Comparison of ENCODE assay signal across 14 cellular contexts in genomic region chr19:49135686-49136085, GRCh38. TPM values are rescaled to one million over a fixed set of nuclear protein-coding genes. Genes with fewer than 3 reads are reported as not detected.
DNase-seq lines count a peak whose midpoint lies in the region; ATAC-seq and TF ChIP-seq lines count a peak whose summit lies in the region.
"Had no signal": no experiment of that assay in that cellular context is flagged by ENCODE, and none has a peak within 500 bp of the region (broad histone marks: within the 10 kb centered on the region; RNA-seq: fewer than 3 reads in every experiment).

No MANE protein-coding gene starts in this region.

- CTCF ChIA-PET in A673 (lab: Charles Lee), result interaction anchor here (1.0 kb wide), 1 partner anchor 16 kb away, joined by 3 read pairs; no protein-coding TSS in a partner anchor
- CTCF ChIA-PET in HEK293 (lab: Yijun Ruan, JAX), result interaction anchor here (1.0 to 2.3 kb wide), 4 partner anchors 11 to 136 kb away, joined by 3 to 10 read pairs (median 4); no protein-coding TSS in a partner anchor
- CTCF ChIA-PET in MCF 10A (lab: Yijun Ruan, JAX), result interaction anchor here (1.0 kb wide), 1 partner anchor 10 kb away, joined by 5 read pairs; no protein-coding TSS in a partner anchor

- H3K4me3 Mint-ChIP-seq in MCF 10A (ENCODE audit: unreplicated experiment), result no peak overlapping the region
- H3K4me3 Mint-ChIP-seq: H9 had no signal

- H3K36me3 ChIP-seq in A673 (ENCODE audit: insufficient read depth, low read length, poor library complexity, severe bottlenecking) (peaks cover 25% of the 10 kb centered on the region), HEK293 (ENCODE audit: control insufficient read depth in 2 of 2, insufficient read depth in 1 of 2, low read length in 2 of 2) (peaks cover 7 to 32% of the 10 kb centered on the region in 2 experiments; a peak in 2 of 3 replicates), esophagus (ENCODE audit: control insufficient read depth in 2 of 2, insufficient read depth in 2 of 2, low read length in 1 of 2) (no peaks in the 10 kb centered on the region), spleen (no peaks in the 10 kb centered on the region), left lung (no peaks in the 10 kb centered on the region)

- no peaks in the 10 kb centered on the region for H3K9me3 Mint-ChIP-seq in MCF 10A (ENCODE audit: unreplicated experiment)

- H3K4me1 ChIP-seq in A673 (ENCODE audit: insufficient read depth, low read length, poor library complexity, severe bottlenecking) (peaks cover 3% of the 10 kb centered on the region), HEK293 (ENCODE audit: control insufficient read depth, insufficient read depth, low read length) (no peaks in the 10 kb centered on the region), esophagus (ENCODE audit: control insufficient read depth in 2 of 2, insufficient read depth in 2 of 2, low read length in 1 of 2) (peaks cover 4 to 7% of the 10 kb centered on the region in 2 donors), spleen (peaks cover 0 to 29% (median 14%) of the 10 kb centered on the region in 6 donors), left lung (peaks cover 0 to 19% of the 10 kb centered on the region in 2 donors)

- H3K27ac Mint-ChIP-seq in MCF 10A (ENCODE audit: low read depth, unreplicated experiment), result no peak overlapping the region

- POLR2A ChIA-PET in A673 (lab: Charles Lee; ENCODE audit: low non-redundant PET), result no interaction called here
- POLR2A ChIA-PET in HEK293 (lab: Yijun Ruan, JAX), result interaction anchor here (1.0 kb wide), 1 partner anchor 13 kb away, joined by 3 read pairs; no protein-coding TSS in a partner anchor
- POLR2A ChIA-PET in MCF 10A (lab: Yijun Ruan, JAX), result interaction anchor here (1.0 kb wide), 1 partner anchor 21 kb away, joined by 3 read pairs; the partner anchor contains the start of gene LIN7B

- in situ Hi-C loops in GM13976 (cut with MboI; ENCODE audit: low sequenced_read_pairs, unreplicated experiment), result no loop called here

- no peaks in the 10 kb centered on the region for H3K27me3 ChIP-seq in A673 (replicated peaks; ENCODE audit: insufficient read depth, low read depth, low read length, poor library complexity)
- H3K27me3 ChIP-seq in esophagus (ENCODE audit: control insufficient read depth in 1 of 2, insufficient read depth in 2 of 2, low read length in 2 of 2), result no peaks in the 10 kb centered on the region
- peaks cover 0 to 45% (median 20%) of the 10 kb centered on the region in 7 donors for H3K27me3 ChIP-seq in spleen (replicated peaks in 1 of 7)
- H3K27me3 ChIP-seq in left lung, result peaks cover 0 to 25% of the 10 kb centered on the region in 2 donors

- H3K27ac ChIP-seq in A673 (ENCODE audit: low read depth, low read length, poor library complexity, severe bottlenecking) (peak overlapping the region; percentile 54), HEK293 (ENCODE audit: extremely low read depth, low read depth, low read length) (no peak overlapping the region), esophagus (ENCODE audit: low read depth in 2 of 2, low read length in 1 of 2) (peak overlapping the region; percentile 56 to 59), spleen (peak overlapping the region in 5 of 8 donors; percentile 46 to 62 (median 60)), left lung (no peak overlapping the region)

- H3K9me3 ChIP-seq in A673 (ENCODE audit: low read depth, low read length, poor library complexity, severe bottlenecking) (no peaks in the 10 kb centered on the region), HEK293 (ENCODE audit: control insufficient read depth, insufficient read depth, low read depth, low read length) (no peaks in the 10 kb centered on the region), esophagus (ENCODE audit: control insufficient read depth in 2 of 2, insufficient read depth in 1 of 2, low read depth in 1 of 2, low read length in 1 of 2) (no peaks in the 10 kb centered on the region), spleen (no peaks in the 10 kb centered on the region), left lung (no peaks in the 10 kb centered on the region)

- intact Hi-C loops in A673 (cut with micrococcal nuclease; ENCODE audit: unreplicated experiment) (no loop called here), spleen (cut with DNase I; ENCODE audit: low total_unique reads) (no loop called here), MCF 10A (cut with micrococcal nuclease) (no loop called here), left lung (cut with DNase I) (no loop called here)

- no TSS peak for BruUV-seq in A673 (replicated peaks; lab: Mats Ljungman, UMichigan)
- no TSS peak for BruUV-seq in MCF 10A (replicated peaks; lab: Mats Ljungman, UMichigan)

- peaks cover 16% of the 10 kb centered on the region for H3K36me3 Mint-ChIP-seq in MCF 10A (ENCODE audit: insufficient read depth, unreplicated experiment)

- no peaks in the 10 kb centered on the region for H3K27me3 Mint-ChIP-seq in MCF 10A (ENCODE audit: insufficient read depth, unreplicated experiment)

- TF ChIP-seq CTCF in A673 (conservative IDR thresholded peaks at IDR 0.05; ENCODE audit: low read depth, low read length) (no peak), HEK293 (tag by site-specific recombination; IDR thresholded peaks at IDR 0.05) (no peak), spleen (IDR thresholded peaks at IDR 0.05 in 8 of 11, conservative IDR thresholded peaks at IDR 0.05 in 3 of 11) (no peak), MCF 10A (IDR thresholded peaks at IDR 0.05; ENCODE audit: unreplicated experiment) (no peak), left lung (IDR thresholded peaks at IDR 0.05) (no peak), GM13976 (IDR thresholded peaks at IDR 0.05; ENCODE audit: borderline replicate concordance, control extremely low read depth, extremely low read depth, insufficient read depth, missing control alignments) (no peak)

- peaks cover 7% of the 10 kb centered on the region for H3K4me1 Mint-ChIP-seq in MCF 10A (ENCODE audit: insufficient read depth, unreplicated experiment)

- DNase-seq in A673 (ENCODE audit: low spot score) (no peak), spleen (no peak), MCF 10A (ENCODE audit: unreplicated experiment) (no peak), left lung (no peak), GM13976 (ENCODE audit: low spot score) (no peak)
- DNase-seq: C1 segment of cervical spinal cord, NCI-H187, NCI-H226, NCI-H524, SIG-M5 had no signal

- 83 to 87% methylated on average over 5 of the region's 5 CpGs for WGBS in esophagus, 2 donors
- WGBS in spleen, 5 donors, result 76 to 86% (median 82%) methylated on average over 5 of the region's 5 CpGs

- no peak for ATAC-seq in left lung

- no peak for TF ChIP-seq POLR2A in spleen (IDR thresholded peaks at IDR 0.05)

- H3K4me3 ChIP-seq in A673 (ENCODE audit: low read depth, low read length, poor library complexity, severe bottlenecking), result no peak overlapping the region
- no peak overlapping the region for H3K4me3 ChIP-seq in HEK293 (ENCODE audit: low read depth, low read length)
- no peak overlapping the region for H3K4me3 ChIP-seq in esophagus (ENCODE audit: low read depth in 1 of 2, low read length in 2 of 2)
- H3K4me3 ChIP-seq in spleen, result no peak overlapping the region
- no peak overlapping the region for H3K4me3 ChIP-seq in left lung

RNA-seq across cellular contexts. Expression of gene PPFIA3, which starts 16.3 kb away (rescaled TPM):
- total RNA-seq in A673 (2021) (33.1 and 33.6 TPM in 2 replicates), spleen (1 to 10 TPM; 3.6 to 9.5 (median 5.4) TPM), MCF 10A (2022) (6.7 and 8.0 TPM in 2 replicates), left lung (1 to 10 TPM; 6.6 to 7.5 TPM)
- polyA plus RNA-seq in esophagus (10 to 100 TPM; 15.2 to 28.6 TPM), spleen (10 to 100 TPM in 1 of 3 donors, 1 to 10 TPM in 2; 6.9 to 17.2 (median 8.4) TPM)

RNA-seq across cellular contexts. Expression of gene C19orf73, which starts 16.7 kb away (rescaled TPM):
- total RNA-seq in A673 (2021), result 1.7 and 2.6 TPM in 2 replicates
- polyA plus RNA-seq in esophagus, result 1 to 10 TPM; 2.3 to 5.4 TPM
- 1 to 10 TPM in 4 of 7 donors, under 1 TPM in 2, not detected in 1; 0.70 to 5.4 (median 1.6) TPM for total RNA-seq in spleen
- polyA plus RNA-seq in spleen, result 1 to 10 TPM; 3.9 to 5.5 (median 4.2) TPM
- total RNA-seq in MCF 10A (2022), result 2.4 and 3.2 TPM in 2 replicates
- 1 to 10 TPM; 1.7 to 2.1 TPM for total RNA-seq in left lung
- total RNA-seq: G401 had no signal

RNA-seq across cellular contexts. Expression of gene HRC, which starts 19.5 kb away (rescaled TPM):
- total RNA-seq in A673 (2021) (not detected in 2 replicates), spleen (under 1 TPM in 2 of 7 donors, not detected in 5; 0.27 to 0.47 TPM), MCF 10A (2022) (not detected in 2 replicates), left lung (1 to 10 TPM in 1 of 2 donors, under 1 TPM in 1; 0.26 to 1.5 TPM)
- polyA plus RNA-seq in esophagus (under 1 TPM; 0.39 to 0.65 TPM), spleen (under 1 TPM; 0.07 to 0.27 (median 0.22) TPM)

RNA-seq across cellular contexts. Expression of gene LIN7B, which starts 21.5 kb away (rescaled TPM):
- 19.9 and 24.3 TPM in 2 replicates for total RNA-seq in A673 (2021)
- polyA plus RNA-seq in esophagus, result 10 to 100 TPM; 13.7 to 18.5 TPM
- total RNA-seq in spleen, result 1 to 10 TPM; 2.7 to 9.6 (median 5.5) TPM
- 1 to 10 TPM; 7.2 to 9.5 (median 9.2) TPM for polyA plus RNA-seq in spleen
- total RNA-seq in MCF 10A (2022), result 2.6 and 3.2 TPM in 2 replicates
- total RNA-seq in left lung, result 1 to 10 TPM; 6.5 to 6.9 TPM

RNA-seq across cellular contexts. Expression of gene TRPM4, which starts 21.9 kb away (rescaled TPM):
- 107 and 116 TPM in 2 replicates for total RNA-seq in A673 (2021)
- 10 to 100 TPM; 11.4 to 43.7 TPM for polyA plus RNA-seq in esophagus
- 10 to 100 TPM in 5 of 7 donors, 1 to 10 TPM in 2; 3.6 to 28.7 (median 13.2) TPM for total RNA-seq in spleen
- 10 to 100 TPM in 1 of 3 donors, 1 to 10 TPM in 2; 3.3 to 18.7 (median 4.6) TPM for polyA plus RNA-seq in spleen
- 21.2 and 21.4 TPM in 2 replicates for total RNA-seq in MCF 10A (2022)
- total RNA-seq in left lung, result 10 to 100 TPM; 32.5 to 61.7 TPM

Comparison
In these comparisons a context has a peak if more than half of its experiments do, and no peak if none do; other contexts are left out.
1. H3K27ac ChIP-seq: peak in A673 (single experiment), esophagus (2 of 2) and spleen (5 of 8); none in HEK293 (single experiment) and left lung (0 of 2).